Comparison of ENCODE assay signal across 1 cellular context in genomic region chr5:172697123-172698121, GRCh38.
TF ChIP-seq lines count a peak whose summit lies in the region.

No MANE protein-coding gene starts in this region.

TF ChIP-seq in HEK293, 187 proteins besides CTCF, POLR2A, EP300 and RAD21 (continued from another document):
- TF ChIP-seq ZBTB11 (tag by site-specific recombination; conservative IDR thresholded peaks at IDR 0.05; ENCODE audit: low read depth) (no peak), ZNF707 (tag by site-specific recombination; IDR thresholded peaks at IDR 0.05) (no peak), MZF1 (tag by site-specific recombination; IDR thresholded peaks at IDR 0.05; ENCODE audit: borderline replicate concordance) (no peak), OSR2 (tag by site-specific recombination; IDR thresholded peaks at IDR 0.05) (no peak), ZNF280C (tag by site-specific recombination; IDR thresholded peaks at IDR 0.05) (no peak), ZNF214 (tag by site-specific recombination; IDR thresholded peaks at IDR 0.05; ENCODE audit: borderline replicate concordance) (no peak), ZNF132 (tag by site-specific recombination; IDR thresholded peaks at IDR 0.05; ENCODE audit: borderline replicate concordance) (no peak), ZSCAN18 (tag by site-specific recombination; IDR thresholded peaks at IDR 0.05) (no peak), ZNF174 (tag by site-specific recombination; IDR thresholded peaks at IDR 0.05) (no peak), ZFP37 (tag by site-specific recombination; IDR thresholded peaks at IDR 0.05) (peak; percentile 38; the same call in 1 of the 2 replicates), ZNF404 (tag by site-specific recombination; IDR thresholded peaks at IDR 0.05) (no peak), ZNF585B (tag by site-specific recombination; IDR thresholded peaks at IDR 0.05) (no peak), PRDM4 (tag by site-specific recombination; IDR thresholded peaks at IDR 0.05) (no peak; the same call in 1 of the 2 replicates), ZIC2 (tag by site-specific recombination; IDR thresholded peaks at IDR 0.05) (no peak), ZBTB17 (tag by site-specific recombination; IDR thresholded peaks at IDR 0.05) (peak; percentile 67), PATZ1 (tag by site-specific recombination; IDR thresholded peaks at IDR 0.05) (no peak), ZNF350 (tag by site-specific recombination; IDR thresholded peaks at IDR 0.05) (no peak), ZNF529 (tag by site-specific recombination; IDR thresholded peaks at IDR 0.05; ENCODE audit: insufficient replicate concordance) (no peak)
